12 cellular contexts compared by ENCODE assay signal in genomic region chr3:115071611-115072010, GRCh38.
DNase-seq lines count a peak whose midpoint lies in the region; ATAC-seq and TF ChIP-seq lines count a peak whose summit lies in the region.
"Had no signal": no experiment of that assay in that cellular context is flagged by ENCODE, and none has a peak within 500 bp of the region (broad histone marks: within the 10 kb centered on the region; RNA-seq: fewer than 3 reads in every experiment).

No MANE protein-coding gene starts in this region.

- no peaks in the 10 kb centered on the region for H3K27me3 Mint-ChIP-seq in natural killer cell (ENCODE audit: low read depth in 2 of 2)
- H3K27me3 Mint-ChIP-seq: naive thymus-derived CD8-positive, alpha-beta T cell had no signal

- no peaks in the 10 kb centered on the region for H3K36me3 Mint-ChIP-seq in natural killer cell

- no peak overlapping the region for H3K27ac Mint-ChIP-seq in natural killer cell

- no peaks in the 10 kb centered on the region for H3K36me3 ChIP-seq in adipocyte (ENCODE audit: control insufficient read depth, insufficient read depth, low read length, severe bottlenecking)

- no peak for TF ChIP-seq CTCF in natural killer cell (IDR thresholded peaks at IDR 0.05)

- H3K9me3 ChIP-seq in adipocyte (ENCODE audit: control insufficient read depth, low read length), result no peaks in the 10 kb centered on the region

- H3K9ac ChIP-seq in adipocyte (ENCODE audit: low read length), result peak overlapping the region; percentile 16

- H3K4me1 ChIP-seq in adipocyte (ENCODE audit: control insufficient read depth, insufficient read depth, low read length), result peaks cover 21% of the 10 kb centered on the region

- intact Hi-C loops in natural killer cell (cut with micrococcal nuclease), result no loop called here

- H3K27me3 ChIP-seq in adipocyte (replicated peaks; ENCODE audit: control insufficient read depth, insufficient read depth, low read length), result no peaks in the 10 kb centered on the region

- no peak for ATAC-seq in natural killer cell
- no peak for ATAC-seq in GM21360 (IDR thresholded peaks at IDR 0.05; ENCODE audit: unreplicated experiment)
- ATAC-seq in HG03439 (IDR thresholded peaks at IDR 0.05; ENCODE audit: unreplicated experiment), result no peak
- ATAC-seq: esophagus mucosa; naive thymus-derived CD8-positive, alpha-beta T cell had no signal

- DNase-seq in Ammon's horn (ENCODE audit: low spot score) (peak; percentile 87), adipocyte (ENCODE audit: low read depth) (peak; percentile 64), globus pallidus (ENCODE audit: low spot score) (peak; percentile 93), pons (ENCODE audit: low spot score) (peak; percentile 93), natural killer cell (no peak), NOMO-1 (lab: John Stamatoyannopoulos, UW; ENCODE audit: unreplicated experiment in 2 of 2) (no peak)
- DNase-seq: activated CD4-positive, CD25-positive, alpha-beta regulatory T cell; activated naive CD4-positive, alpha-beta T cell treated with Interleukin-2 at 50 U/mL for 16 hours; naive thymus-derived CD8-positive, alpha-beta T cell had no signal

- H3K4me3 ChIP-seq in adipocyte (ENCODE audit: low read length), result peak overlapping the region; percentile 59

- H3K4me3 Mint-ChIP-seq in natural killer cell, result no peak overlapping the region
- H3K4me3 Mint-ChIP-seq: naive thymus-derived CD8-positive, alpha-beta T cell had no signal

- H3K4me1 Mint-ChIP-seq in natural killer cell, result peaks cover 10 to 11% of the 10 kb centered on the region in 2 donors

- no peaks in the 10 kb centered on the region for H3K9me3 Mint-ChIP-seq in natural killer cell

Comparison
In these comparisons a context has a peak if more than half of its experiments do, and no peak if none do; other contexts are left out.
1. DNase-seq: peak in Ammon's horn (single experiment), adipocyte (single experiment), globus pallidus (single experiment) and pons (single experiment); none in natural killer cell (single experiment) and NOMO-1 (0 of 2).